In the genomic region with DNA sequence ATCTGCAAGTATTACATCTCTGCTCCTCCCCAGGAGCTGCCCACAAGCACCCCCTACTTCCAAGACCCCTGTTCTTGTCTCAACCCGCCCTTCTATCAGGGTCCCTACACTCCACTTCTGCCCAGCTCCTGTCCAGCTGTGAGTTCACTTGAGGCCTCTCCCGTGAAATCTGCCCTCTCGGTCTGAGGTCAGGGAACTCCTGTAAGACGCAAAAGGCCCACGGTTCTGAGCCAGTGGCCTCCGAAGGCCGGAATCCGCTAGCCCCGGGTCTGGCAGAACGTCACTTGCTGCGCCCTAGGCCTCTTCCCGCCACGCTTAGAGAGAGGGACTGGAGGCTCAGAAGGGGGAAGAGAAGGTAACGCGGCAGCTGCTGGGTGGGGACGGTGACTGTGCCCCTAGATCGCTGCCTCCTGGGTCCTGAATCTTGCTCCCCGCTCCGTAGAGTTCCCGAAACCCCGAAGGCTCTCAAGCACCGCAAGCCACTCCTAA, we compare ENCODE assay signal across 1 cellular context.
TF ChIP-seq lines count a peak whose summit lies in the region.

No MANE protein-coding gene starts in this region.

TF ChIP-seq in GM12878, 131 proteins besides CTCF, POLR2A, EP300 and RAD21:
- TF ChIP-seq, protein P1, sequence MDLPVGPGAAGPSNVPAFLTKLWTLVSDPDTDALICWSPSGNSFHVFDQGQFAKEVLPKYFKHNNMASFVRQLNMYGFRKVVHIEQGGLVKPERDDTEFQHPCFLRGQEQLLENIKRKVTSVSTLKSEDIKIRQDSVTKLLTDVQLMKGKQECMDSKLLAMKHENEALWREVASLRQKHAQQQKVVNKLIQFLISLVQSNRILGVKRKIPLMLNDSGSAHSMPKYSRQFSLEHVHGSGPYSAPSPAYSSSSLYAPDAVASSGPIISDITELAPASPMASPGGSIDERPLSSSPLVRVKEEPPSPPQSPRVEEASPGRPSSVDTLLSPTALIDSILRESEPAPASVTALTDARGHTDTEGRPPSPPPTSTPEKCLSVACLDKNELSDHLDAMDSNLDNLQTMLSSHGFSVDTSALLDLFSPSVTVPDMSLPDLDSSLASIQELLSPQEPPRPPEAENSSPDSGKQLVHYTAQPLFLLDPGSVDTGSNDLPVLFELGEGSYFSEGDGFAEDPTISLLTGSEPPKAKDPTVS (IDR thresholded peaks at IDR 0.05; ENCODE audit: low read depth, low read length), result no peak
- TF ChIP-seq BACH1 (IDR thresholded peaks at IDR 0.05; ENCODE audit: borderline replicate concordance) (no peak), SMAD1 (IDR thresholded peaks at IDR 0.05; ENCODE audit: low read depth, partially characterized antibody) (no peak), NBN (IDR thresholded peaks at IDR 0.05) (no peak), TCF3 (IDR thresholded peaks at IDR 0.05; ENCODE audit: borderline replicate concordance, insufficient read depth, low read depth, low read length) (no peak), SREBF1 (IDR thresholded peaks at IDR 0.05; ENCODE audit: low read length) (no peak), PAX8 (IDR thresholded peaks at IDR 0.05) (no peak), BCL11A (IDR thresholded peaks at IDR 0.05; ENCODE audit: low read depth, low read length) (no peak), MTA2 (IDR thresholded peaks at IDR 0.05; ENCODE audit: low read depth) (no peak; the same call in 1 of the 2 replicates)
- TF ChIP-seq, protein P2, sequence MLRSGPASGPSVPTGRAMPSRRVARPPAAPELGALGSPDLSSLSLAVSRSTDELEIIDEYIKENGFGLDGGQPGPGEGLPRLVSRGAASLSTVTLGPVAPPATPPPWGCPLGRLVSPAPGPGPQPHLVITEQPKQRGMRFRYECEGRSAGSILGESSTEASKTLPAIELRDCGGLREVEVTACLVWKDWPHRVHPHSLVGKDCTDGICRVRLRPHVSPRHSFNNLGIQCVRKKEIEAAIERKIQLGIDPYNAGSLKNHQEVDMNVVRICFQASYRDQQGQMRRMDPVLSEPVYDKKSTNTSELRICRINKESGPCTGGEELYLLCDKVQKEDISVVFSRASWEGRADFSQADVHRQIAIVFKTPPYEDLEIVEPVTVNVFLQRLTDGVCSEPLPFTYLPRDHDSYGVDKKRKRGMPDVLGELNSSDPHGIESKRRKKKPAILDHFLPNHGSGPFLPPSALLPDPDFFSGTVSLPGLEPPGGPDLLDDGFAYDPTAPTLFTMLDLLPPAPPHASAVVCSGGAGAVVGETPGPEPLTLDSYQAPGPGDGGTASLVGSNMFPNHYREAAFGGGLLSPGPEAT (IDR thresholded peaks at IDR 0.05; ENCODE audit: low read depth), result no peak
- TF ChIP-seq, protein P3, sequence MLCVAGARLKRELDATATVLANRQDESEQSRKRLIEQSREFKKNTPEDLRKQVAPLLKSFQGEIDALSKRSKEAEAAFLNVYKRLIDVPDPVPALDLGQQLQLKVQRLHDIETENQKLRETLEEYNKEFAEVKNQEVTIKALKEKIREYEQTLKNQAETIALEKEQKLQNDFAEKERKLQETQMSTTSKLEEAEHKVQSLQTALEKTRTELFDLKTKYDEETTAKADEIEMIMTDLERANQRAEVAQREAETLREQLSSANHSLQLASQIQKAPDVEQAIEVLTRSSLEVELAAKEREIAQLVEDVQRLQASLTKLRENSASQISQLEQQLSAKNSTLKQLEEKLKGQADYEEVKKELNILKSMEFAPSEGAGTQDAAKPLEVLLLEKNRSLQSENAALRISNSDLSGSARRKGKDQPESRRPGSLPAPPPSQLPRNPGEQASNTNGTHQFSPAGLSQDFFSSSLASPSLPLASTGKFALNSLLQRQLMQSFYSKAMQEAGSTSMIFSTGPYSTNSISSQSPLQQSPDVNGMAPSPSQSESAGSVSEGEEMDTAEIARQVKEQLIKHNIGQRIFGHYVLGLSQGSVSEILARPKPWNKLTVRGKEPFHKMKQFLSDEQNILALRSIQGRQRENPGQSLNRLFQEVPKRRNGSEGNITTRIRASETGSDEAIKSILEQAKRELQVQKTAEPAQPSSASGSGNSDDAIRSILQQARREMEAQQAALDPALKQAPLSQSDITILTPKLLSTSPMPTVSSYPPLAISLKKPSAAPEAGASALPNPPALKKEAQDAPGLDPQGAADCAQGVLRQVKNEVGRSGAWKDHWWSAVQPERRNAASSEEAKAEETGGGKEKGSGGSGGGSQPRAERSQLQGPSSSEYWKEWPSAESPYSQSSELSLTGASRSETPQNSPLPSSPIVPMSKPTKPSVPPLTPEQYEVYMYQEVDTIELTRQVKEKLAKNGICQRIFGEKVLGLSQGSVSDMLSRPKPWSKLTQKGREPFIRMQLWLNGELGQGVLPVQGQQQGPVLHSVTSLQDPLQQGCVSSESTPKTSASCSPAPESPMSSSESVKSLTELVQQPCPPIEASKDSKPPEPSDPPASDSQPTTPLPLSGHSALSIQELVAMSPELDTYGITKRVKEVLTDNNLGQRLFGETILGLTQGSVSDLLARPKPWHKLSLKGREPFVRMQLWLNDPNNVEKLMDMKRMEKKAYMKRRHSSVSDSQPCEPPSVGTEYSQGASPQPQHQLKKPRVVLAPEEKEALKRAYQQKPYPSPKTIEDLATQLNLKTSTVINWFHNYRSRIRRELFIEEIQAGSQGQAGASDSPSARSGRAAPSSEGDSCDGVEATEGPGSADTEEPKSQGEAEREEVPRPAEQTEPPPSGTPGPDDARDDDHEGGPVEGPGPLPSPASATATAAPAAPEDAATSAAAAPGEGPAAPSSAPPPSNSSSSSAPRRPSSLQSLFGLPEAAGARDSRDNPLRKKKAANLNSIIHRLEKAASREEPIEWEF (IDR thresholded peaks at IDR 0.05; ENCODE audit: insufficient replicate concordance, low read depth, low read length), result no peak
